1 cellular context compared by ENCODE assay signal in genomic region chr14:52694761-52695480, GRCh38.
TF ChIP-seq lines count a peak whose summit lies in the region.

No MANE protein-coding gene starts in this region.

TF ChIP-seq in K562, 482 proteins besides CTCF, POLR2A, EP300 and RAD21 (continued from another document and continues in another):
- TF ChIP-seq KDM5B (IDR thresholded peaks at IDR 0.05; ENCODE audit: insufficient replicate concordance, low read depth, low read length), result peak; percentile 6
- no peak for TF ChIP-seq PTTG1 (tag; IDR thresholded peaks at IDR 0.05; ENCODE audit: low read depth)
- 0 out of 2 replicates have a peak, but pooled peaks have one; percentile 3 for TF ChIP-seq ZNF212 (CRISPR knock-in tag; IDR thresholded peaks at IDR 0.05)
- TF ChIP-seq AFF1 (IDR thresholded peaks at IDR 0.05; ENCODE audit: low read depth in 1 of 2, partially characterized antibody in 2 of 2), result no peak
- TF ChIP-seq L3MBTL2 (IDR thresholded peaks at IDR 0.05), result peak; percentile 38; the same call in 1 of the 2 replicates
- TF ChIP-seq MBD2 (IDR thresholded peaks at IDR 0.05; ENCODE audit: borderline replicate concordance, low read depth), result no peak
- TF ChIP-seq ZC3H8 (IDR thresholded peaks at IDR 0.05), result no peak
- 0 out of 2 replicates have a peak, but pooled peaks have one; percentile 50 for TF ChIP-seq ETS1 (conservative IDR thresholded peaks at IDR 0.05; ENCODE audit: control insufficient read depth, low read depth, low read length)
- TF ChIP-seq RFX7 (CRISPR knock-in tag; IDR thresholded peaks at IDR 0.05), result no peak
- no peak for TF ChIP-seq ZNF76 (CRISPR knock-in tag; IDR thresholded peaks at IDR 0.05; ENCODE audit: borderline replicate concordance)
- TF ChIP-seq MNT (conservative IDR thresholded peaks at IDR 0.05), result peak in 1 of 2 experiments; percentile 25; a peak in 1 of 4 replicates
- TF ChIP-seq SMARCA4 (IDR thresholded peaks at IDR 0.05), result no peak
- TF ChIP-seq VEZF1 (CRISPR knock-in tag; IDR thresholded peaks at IDR 0.05), result no peak
- TF ChIP-seq NCOA1 (IDR thresholded peaks at IDR 0.05; ENCODE audit: low read depth), result no peak
- peak; percentile 89 for TF ChIP-seq CHD1 (IDR thresholded peaks at IDR 0.05; ENCODE audit: low read length)
- no peak for TF ChIP-seq POLR3A (IDR thresholded peaks at IDR 0.05; ENCODE audit: borderline replicate concordance, extremely low read depth, insufficient read depth, insufficient read length)
- no peak for TF ChIP-seq HDAC6 (IDR thresholded peaks at IDR 0.05; ENCODE audit: low read depth, low read length)
- no peak for TF ChIP-seq ZNF639 (CRISPR knock-in tag; conservative IDR thresholded peaks at IDR 0.05 in 1 of 2, IDR thresholded peaks at IDR 0.05 in 1 of 2)
- TF ChIP-seq TEAD4 (IDR thresholded peaks at IDR 0.05; ENCODE audit: low read length), result peak; percentile 28; the same call in 1 of the 2 replicates
- TF ChIP-seq TEAD4 (CRISPR knock-in tag; IDR thresholded peaks at IDR 0.05; ENCODE audit: borderline replicate concordance), result no peak
- TF ChIP-seq CREB1 (IDR thresholded peaks at IDR 0.05), result no peak
- no peak for TF ChIP-seq CREB1 (CRISPR knock-in tag; IDR thresholded peaks at IDR 0.05)
- TF ChIP-seq FIP1L1 (IDR thresholded peaks at IDR 0.05; ENCODE audit: low read depth, low read length, poor library complexity, severe bottlenecking), result peak; percentile 26
- peak; percentile 8; the same call in 1 of the 2 replicates for TF ChIP-seq MGA (IDR thresholded peaks at IDR 0.05)
- no peak for TF ChIP-seq SIN3A (IDR thresholded peaks at IDR 0.05; ENCODE audit: borderline replicate concordance in 2 of 2, control insufficient read depth in 1 of 2, low read depth in 2 of 2, low read length in 2 of 2)
- no peak for TF ChIP-seq TARDBP (IDR thresholded peaks at IDR 0.05)
- TF ChIP-seq MCM5 (IDR thresholded peaks at IDR 0.05; ENCODE audit: low read depth), result no peak
- TF ChIP-seq TCF7L2 (IDR thresholded peaks at IDR 0.05; ENCODE audit: low read depth, low read length), result no peak
- peak; percentile 71 for TF ChIP-seq RBBP5 (IDR thresholded peaks at IDR 0.05; ENCODE audit: borderline replicate concordance, insufficient read depth, low read length, poor library complexity, severe bottlenecking)
- no peak for TF ChIP-seq THRA (IDR thresholded peaks at IDR 0.05)
- no peak for TF ChIP-seq ZNF507 (tag; conservative IDR thresholded peaks at IDR 0.05)
